In the genomic region with DNA sequence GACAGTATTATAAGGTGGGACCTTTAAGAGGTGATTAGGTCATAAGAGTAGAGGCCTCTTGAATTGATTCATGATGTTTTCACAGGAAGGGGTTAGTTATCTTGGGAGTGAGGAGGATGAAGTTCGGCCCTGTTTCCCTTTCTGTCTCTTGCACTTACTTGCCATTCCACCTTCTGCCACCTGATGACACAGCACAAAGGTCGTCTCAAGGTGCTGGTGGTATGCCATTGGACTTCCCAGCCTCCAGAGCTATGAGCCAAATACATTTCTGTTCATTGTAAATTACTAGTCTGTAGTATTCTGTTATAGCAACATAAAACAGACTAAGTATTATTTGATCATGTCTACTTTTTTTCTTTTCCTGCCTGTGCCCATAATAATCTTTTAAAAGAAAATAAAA, we compare ENCODE assay signal across 20 cellular contexts. TPM values are rescaled to one million over a fixed set of nuclear protein-coding genes. Genes with fewer than 3 reads are reported as not detected.
DNase-seq lines count a peak whose midpoint lies in the region; ATAC-seq, FAIRE-seq and TF ChIP-seq lines count a peak whose summit lies in the region.
"Had no signal": no experiment of that assay in that cellular context is flagged by ENCODE, and none has a peak within 500 bp of the region (broad histone marks: within the 10 kb centered on the region; RNA-seq: fewer than 3 reads in every experiment).

No MANE protein-coding gene starts in this region.

- DNase-seq in right atrium auricular region (ENCODE audit: low spot score) (no peak), heart left ventricle (no peak), GM12878 (ENCODE audit: low read depth, low spot score) (no peak), memory B cell (ENCODE audit: low spot score in 2 of 2) (no peak), tibial nerve (ENCODE audit: low spot score in 2 of 2) (no peak), SHP77 (lab: John Stamatoyannopoulos, UW) (no peak)
- DNase-seq in stimulated activated effector memory CD8-positive, alpha-beta T cell treated with anti-CD3 and anti-CD28 coated beads, Interleukin-12 subunit alpha, Interleukin-12 subunit beta, amount 100 ng/mL, for 72 hours (ENCODE audit: low spot score in 2 of 2) = no peak
- no peak for DNase-seq in stimulated activated naive CD4-positive, alpha-beta T cell treated with Interleukin-2 at 50 U/mL for 16 hours (lab: John Stamatoyannopoulos, UW)
- DNase-seq: CD4-positive, CD25-positive, alpha-beta regulatory T cell; GM23248; H9; KG1; NCI-H1694; NCI-H2081; NCI-H2171; NCI-H345; NCI-H774; NK-92 treated with Interleukin-12 subunit alpha and Interleukin-12 subunit beta, amount 100 ng/mL, for 24 hours had no signal

- H3K79me2 ChIP-seq in GM12878 (ENCODE audit: control insufficient read depth, insufficient read depth, low read length) = peaks cover 19% of the 10 kb centered on the region

- H3K27me3 ChIP-seq in right atrium auricular region = no peaks in the 10 kb centered on the region
- H3K27me3 ChIP-seq in heart left ventricle = no peaks in the 10 kb centered on the region
- H3K27me3 ChIP-seq in GM12878 (replicated peaks in 1 of 2; ENCODE audit: control insufficient read depth in 2 of 2, insufficient read depth in 2 of 2, low read length in 1 of 2) = no peaks in the 10 kb centered on the region
- no peaks in the 10 kb centered on the region for H3K27me3 ChIP-seq in tibial nerve

- peaks cover 2% of the 10 kb centered on the region for H3K9me3 Mint-ChIP-seq in memory B cell
- H3K9me3 Mint-ChIP-seq in stimulated activated effector memory CD8-positive, alpha-beta T cell treated with anti-CD3 and anti-CD28 coated beads, Interleukin-12 subunit alpha, Interleukin-12 subunit beta, amount 100 ng/mL, for 72 hours = no peaks in the 10 kb centered on the region

- H3K9ac ChIP-seq in GM12878 (ENCODE audit: control insufficient read depth, insufficient read depth, low read length) = no peak overlapping the region
- H3K9ac ChIP-seq: GM23248 had no signal

- no TSS peak for BruUV-seq in GM12878 (replicated peaks; lab: Mats Ljungman, UMichigan)

- peak overlapping the region; percentile 17 for H3K27ac Mint-ChIP-seq in memory B cell
- peak overlapping the region; percentile 23 for H3K27ac Mint-ChIP-seq in stimulated activated effector memory CD8-positive, alpha-beta T cell treated with anti-CD3 and anti-CD28 coated beads, Interleukin-12 subunit alpha, Interleukin-12 subunit beta, amount 100 ng/mL, for 72 hours
- H3K27ac Mint-ChIP-seq: CD4-positive, CD25-positive, alpha-beta regulatory T cell had no signal

- H3K4me1 ChIP-seq in right atrium auricular region (peaks cover 0 to 45% of the 10 kb centered on the region in 2 donors), heart left ventricle (peaks cover 0 to 60% (median 34%) of the 10 kb centered on the region in 12 donors), GM12878 (ENCODE audit: control insufficient read depth, insufficient read depth, low read length) (peaks cover 4% of the 10 kb centered on the region; the same call in 1 of the 2 replicates), tibial nerve (peaks cover 7 to 49% (median 23%) of the 10 kb centered on the region in 4 donors)

- no peak overlapping the region for H3K4me3 ChIP-seq in right atrium auricular region
- no peak overlapping the region for H3K4me3 ChIP-seq in heart left ventricle
- H3K4me3 ChIP-seq in GM12878 = no peak overlapping the region
- H3K4me3 ChIP-seq in tibial nerve = no peak overlapping the region
- H3K4me3 ChIP-seq: GM23248 had no signal

- POLR2A ChIA-PET in GM12878 (lab: Charles Lee) = interaction anchor here (0.8 to 2.6 kb wide), 3 partner anchors 12 to 22 kb away, joined by 3 to 12 read pairs (median 5); no protein-coding TSS in a partner anchor

- H4K20me1 ChIP-seq in GM12878 (ENCODE audit: control insufficient read depth, insufficient read depth) = no peaks in the 10 kb centered on the region

- no peak for TF ChIP-seq RAD21 in GM12878 (IDR thresholded peaks at IDR 0.05; ENCODE audit: insufficient read depth, low read depth, low read length)

- TF ChIP-seq EP300 in GM12878 (IDR thresholded peaks at IDR 0.05; ENCODE audit: borderline replicate concordance in 1 of 2, control insufficient read depth in 1 of 2, low read depth in 2 of 2, low read length in 2 of 2) = no peak
- TF ChIP-seq EP300 in tibial nerve (IDR thresholded peaks at IDR 0.05) = no peak

- RAD21 ChIA-PET in GM12878 (lab: Charles Lee; ENCODE audit: unreplicated experiment) = interaction anchor here (3.3 kb wide), 1 partner anchor 12 kb away, joined by 15 read pairs; no protein-coding TSS in a partner anchor

- SMC1A ChIA-PET in GM12878 (lab: Charles Lee; ENCODE audit: uncharacterized antibody, unreplicated experiment) = interaction anchor here (0.7 to 2.1 kb wide), 7 partner anchors 8 to 47 kb away, joined by 3 to 12 read pairs (median 4); no protein-coding TSS in a partner anchor

- no peaks in the 10 kb centered on the region for H3K27me3 Mint-ChIP-seq in memory B cell
- H3K27me3 Mint-ChIP-seq: CD4-positive, CD25-positive, alpha-beta regulatory T cell had no signal

- TF ChIP-seq POLR2A in heart left ventricle (IDR thresholded peaks at IDR 0.05) (no peak), GM12878 (IDR thresholded peaks at IDR 0.05; ENCODE audit: low read depth, low read length) (no peak), tibial nerve (IDR thresholded peaks at IDR 0.05) (no peak)

- TF ChIP-seq CTCF in right atrium auricular region (IDR thresholded peaks at IDR 0.05) (no peak), heart left ventricle (IDR thresholded peaks at IDR 0.05) (no peak), GM12878 (IDR thresholded peaks at IDR 0.05 in 2 of 3, conservative IDR thresholded peaks at IDR 0.05 in 1 of 3; ENCODE audit: control insufficient read depth in 2 of 3, extremely low read depth in 1 of 3, insufficient read depth in 1 of 3, low read depth in 3 of 3, low read length in 3 of 3) (no peak), tibial nerve (IDR thresholded peaks at IDR 0.05) (no peak)

- H3K9me3 ChIP-seq in right atrium auricular region (no peaks in the 10 kb centered on the region), heart left ventricle (peaks cover 0 to 3% (median 0%) of the 10 kb centered on the region in 12 donors), GM12878 (replicated peaks; ENCODE audit: control insufficient read depth, insufficient read depth, low read length) (peaks cover 7% of the 10 kb centered on the region; the same call in 2 of the 3 replicates), tibial nerve (peaks cover 0 to 3% (median 0%) of the 10 kb centered on the region in 4 donors)

- ATAC-seq in heart left ventricle = no peak
- peak; percentile 46 for ATAC-seq in GM12878
- ATAC-seq in memory B cell (ENCODE audit: low read depth) = no peak
- no peak for ATAC-seq in stimulated activated effector memory CD8-positive, alpha-beta T cell treated with anti-CD3 and anti-CD28 coated beads, Interleukin-12 subunit alpha, Interleukin-12 subunit beta, amount 100 ng/mL, for 72 hours
- ATAC-seq: Panc1 had no signal

- H3K4me1 Mint-ChIP-seq in memory B cell = peaks cover 33% of the 10 kb centered on the region
- H3K4me1 Mint-ChIP-seq in stimulated activated effector memory CD8-positive, alpha-beta T cell treated with anti-CD3 and anti-CD28 coated beads, Interleukin-12 subunit alpha, Interleukin-12 subunit beta, amount 100 ng/mL, for 72 hours = peaks cover 36% of the 10 kb centered on the region

- WGBS in heart left ventricle, 4 donors = 82 to 89% (median 87%) methylated on average over 2 of the region's 2 CpGs
- 18% methylated on average over 2 of the region's 2 CpGs for WGBS in GM12878 (ENCODE audit: insufficient coverage, insufficient replicate concordance, low lambda C conversion rate, missing lambda C conversion rate)
- 66 to 74% methylated on average over 2 of the region's 2 CpGs for WGBS in tibial nerve, 2 donors

- no peak overlapping the region for H3K4me3 Mint-ChIP-seq in memory B cell
- no peak overlapping the region for H3K4me3 Mint-ChIP-seq in stimulated activated effector memory CD8-positive, alpha-beta T cell treated with anti-CD3 and anti-CD28 coated beads, Interleukin-12 subunit alpha, Interleukin-12 subunit beta, amount 100 ng/mL, for 72 hours
- H3K4me3 Mint-ChIP-seq: CD4-positive, CD25-positive, alpha-beta regulatory T cell; H9 had no signal

- H3K4me2 ChIP-seq in GM12878 (ENCODE audit: control insufficient read depth, insufficient read depth) = no peak overlapping the region

- CTCF ChIA-PET in GM12878 (lab: Yijun Ruan, JAX) = no interaction called here

- no peak for FAIRE-seq in GM12878 (lab: Jason Lieb, UNC)
- FAIRE-seq: A204.1 had no signal

- intact Hi-C loops in heart left ventricle (cut with DNase I) (no loop called here), GM12878 (cut with micrococcal nuclease; ENCODE audit: unreplicated experiment) (no loop called here)

- in situ Hi-C loops in GM12878 (cut with MboI) = no loop called here

- H3K36me3 ChIP-seq in right atrium auricular region = no peaks in the 10 kb centered on the region
- H3K36me3 ChIP-seq in heart left ventricle = no peaks in the 10 kb centered on the region
- no peaks in the 10 kb centered on the region; a peak in 3 of 4 replicates for H3K36me3 ChIP-seq in GM12878 (ENCODE audit: control insufficient read depth in 2 of 2, insufficient read depth in 2 of 2, low read length in 1 of 2)
- H3K36me3 ChIP-seq in tibial nerve = no peaks in the 10 kb centered on the region

- no peak overlapping the region for H2AFZ ChIP-seq in GM12878 (ENCODE audit: control insufficient read depth, low read depth, low read length)
- H2AFZ ChIP-seq: GM23248 had no signal

- H3K27ac ChIP-seq in right atrium auricular region (peak overlapping the region; percentile 21 to 70), heart left ventricle (peak overlapping the region in 4 of 12 donors; percentile 16 to 87 (median 62)), GM12878 (ENCODE audit: control insufficient read depth, insufficient read depth) (peak overlapping the region; percentile 15; the same call in 1 of the 2 replicates), tibial nerve (peak overlapping the region in 1 of 4 donors; percentile 20)
- H3K27ac ChIP-seq: GM23248 had no signal

- H3K36me3 Mint-ChIP-seq in memory B cell = peaks cover 31% of the 10 kb centered on the region
- no peaks in the 10 kb centered on the region for H3K36me3 Mint-ChIP-seq in stimulated activated effector memory CD8-positive, alpha-beta T cell treated with anti-CD3 and anti-CD28 coated beads, Interleukin-12 subunit alpha, Interleukin-12 subunit beta, amount 100 ng/mL, for 72 hours

RNA-seq across cellular contexts. Expression of gene CHD9, which starts 23.5 kb away (rescaled TPM):
- total RNA-seq in right atrium auricular region = 10 to 100 TPM; 49.8 to 54.1 TPM
- 10 to 100 TPM; 37.9 to 56.2 (median 44.1) TPM for total RNA-seq in heart left ventricle
- polyA plus RNA-seq in heart left ventricle = 10 to 100 TPM; 11.8 to 13.1 TPM
- total RNA-seq in GM12878 (2013; cell fraction: nucleolus; rRNA removed) = 479 and 542 TPM in 2 replicates
- total RNA-seq in GM12878 (2014; rRNA removed) = 33.1 and 35.3 TPM in 2 replicates
- total RNA-seq in GM12878 (2014; rRNA removed; fragmentation: Illumina TruSeq; extraction: Trizol) = 57.6 and 59.6 TPM in 2 replicates
- 41.6 and 50.3 TPM in 2 replicates for total RNA-seq in GM12878 (2021)
- 21.4 TPM for polyA plus RNA-seq in GM12878 (2011; ENCODE audit: low read depth)
- 51.0 and 71.7 TPM in 2 replicates for polyA plus RNA-seq in GM12878 (2011; rRNA removed)
- polyA plus RNA-seq in GM12878 (2011; cell fraction: cytosol; rRNA removed) = 13.6 and 29.4 TPM in 2 replicates
- polyA plus RNA-seq in GM12878 (2011; cell fraction: nucleus; rRNA removed) = 34.9 and 45.9 TPM in 2 replicates
- polyA plus RNA-seq in GM12878 (2012) = 18.7 and 27.0 TPM in 2 replicates
- 37.4 and 51.2 TPM in 2 replicates for polyA plus RNA-seq in GM12878 (2014; fragmentation: Illumina TruSeq; extraction: Trizol)
- polyA plus RNA-seq in GM12878 (2014; fragmentation: Nextera tagmentation; extraction: Ambion mirVana) = 10 to 100 TPM; 70.5 to 95.7 TPM
- polyA plus RNA-seq in GM12878 (2014; rRNA removed) = 23.6 and 29.2 TPM in 2 replicates
- 10 to 100 TPM; 66.1 to 72.1 TPM for polyA plus RNA-seq in GM12878 (2016; fragmentation: Nextera tagmentation; extraction: Ambion mirVana)
- 129 and 207 TPM in 2 replicates for polyA minus RNA-seq in GM12878 (2011; rRNA and poly(A)+ RNA removed)
- polyA minus RNA-seq in GM12878 (2011; cell fraction: cytosol; rRNA and poly(A)+ RNA removed) = 19.8 and 19.9 TPM in 2 replicates
- polyA minus RNA-seq in GM12878 (2011; cell fraction: nucleus; rRNA and poly(A)+ RNA removed) = 95.9 and 118 TPM in 2 replicates
- total RNA-seq in tibial nerve = 100 to 1,000 TPM in 1 of 4 donors, 10 to 100 TPM in 3; 82.2 to 114 (median 91.3) TPM

RNA-seq across cellular contexts. Expression of gene CHD9NB, which starts 25.6 kb away (rescaled TPM):
- under 1 TPM; 0.33 to 0.67 TPM for total RNA-seq in right atrium auricular region
- total RNA-seq in heart left ventricle = 1 to 10 TPM in 1 of 9 donors, under 1 TPM in 7, not detected in 1; 0.39 to 2.3 (median 0.65) TPM
- polyA plus RNA-seq in heart left ventricle = under 1 TPM; 0.21 to 0.76 TPM
- 1.0 and 1.5 TPM in 2 replicates for total RNA-seq in GM12878 (2013; cell fraction: nucleolus; rRNA removed)
- total RNA-seq in GM12878 (2014; rRNA removed) = 0.51 and 0.82 TPM in 2 replicates
- total RNA-seq in GM12878 (2014; rRNA removed; fragmentation: Illumina TruSeq; extraction: Trizol) = 0.60 and 1.0 TPM in 2 replicates
- total RNA-seq in GM12878 (2021) = 0.58 and 0.69 TPM in 2 replicates
- 0.16 TPM for polyA plus RNA-seq in GM12878 (2011; ENCODE audit: low read depth)
- polyA plus RNA-seq in GM12878 (2011; rRNA removed) = 0.76 TPM in 2 replicates
- 0.97 and 1.3 TPM in 2 replicates for polyA plus RNA-seq in GM12878 (2011; cell fraction: cytosol; rRNA removed)
- polyA plus RNA-seq in GM12878 (2011; cell fraction: nucleus; rRNA removed) = 0.93 and 1.3 TPM in 2 replicates
- polyA plus RNA-seq in GM12878 (2012) = 0.32 and 0.52 TPM in 2 replicates
- 0.44 and 0.94 TPM in 2 replicates for polyA plus RNA-seq in GM12878 (2014; fragmentation: Illumina TruSeq; extraction: Trizol)
- under 1 TPM; 0.14 to 0.22 TPM for polyA plus RNA-seq in GM12878 (2014; fragmentation: Nextera tagmentation; extraction: Ambion mirVana)
- polyA plus RNA-seq in GM12878 (2014; rRNA removed) = 0.56 and 0.63 TPM in 2 replicates
- 1 to 10 TPM; 1.3 to 1.6 TPM for polyA plus RNA-seq in GM12878 (2016; fragmentation: Nextera tagmentation; extraction: Ambion mirVana)
- polyA minus RNA-seq in GM12878 (2011; rRNA and poly(A)+ RNA removed) = 1.0 and 2.4 TPM in 2 replicates
- polyA minus RNA-seq in GM12878 (2011; cell fraction: cytosol; rRNA and poly(A)+ RNA removed) = 0.52 and 0.94 TPM in 2 replicates
- polyA minus RNA-seq in GM12878 (2011; cell fraction: nucleus; rRNA and poly(A)+ RNA removed) = 0.60 and 1.7 TPM in 2 replicates
- 10 to 100 TPM in 2 of 4 donors, 1 to 10 TPM in 2; 5.1 to 16.4 (median 9.3) TPM for total RNA-seq in tibial nerve
- total RNA-seq: CD4-positive, CD25-positive, alpha-beta regulatory T cell had no signal
- polyA plus RNA-seq: CD4-positive, CD25-positive, alpha-beta regulatory T cell had no signal
